In the genomic region with DNA sequence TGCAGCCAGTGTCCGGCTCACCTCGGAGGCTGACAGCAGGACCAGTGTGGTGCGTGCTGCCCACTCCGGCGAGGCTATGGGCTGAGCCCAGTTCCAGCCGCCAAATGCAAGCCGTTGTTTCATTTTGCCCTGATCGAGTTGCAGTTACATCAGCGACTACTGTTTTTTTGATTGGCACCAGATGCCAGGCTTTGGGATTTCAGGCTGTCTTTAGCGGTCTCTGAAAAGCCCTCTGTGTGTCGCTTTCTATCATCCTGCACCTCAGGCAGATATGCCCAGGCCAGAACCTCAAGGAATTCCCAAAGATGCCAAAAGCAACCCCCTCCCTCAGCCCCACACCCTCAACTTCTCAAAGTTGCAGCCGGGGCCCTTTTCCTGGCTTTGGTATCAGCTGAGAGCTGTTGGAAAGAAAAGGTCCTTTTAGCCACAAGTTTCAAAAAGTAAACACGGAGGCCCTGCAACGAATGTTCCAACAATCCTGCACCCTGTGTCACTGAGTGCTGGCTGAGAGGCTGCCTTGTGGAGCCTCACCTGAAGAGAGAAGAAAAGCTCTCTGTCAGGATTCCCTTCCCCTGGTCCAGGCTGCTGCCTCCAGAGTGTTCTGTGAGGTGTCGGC, we compare ENCODE assay signal across 14 cellular contexts. TPM values are rescaled to one million over a fixed set of nuclear protein-coding genes. Genes with fewer than 3 reads are reported as not detected.
A peak's percentile ranks its signal among the peaks of the same experiment; 100 is the strongest.
DNase-seq lines count a peak whose midpoint lies in the region; ATAC-seq, FAIRE-seq and TF ChIP-seq lines count a peak whose summit lies in the region.
"Had no signal": no experiment of that assay in that cellular context is flagged by ENCODE, and none has a peak within 500 bp of the region (broad histone marks: within the 10 kb centered on the region; RNA-seq: fewer than 3 reads in every experiment).

No MANE protein-coding gene starts in this region.

- DNase-seq in HepG2 (ENCODE audit: low spot score) (peak; percentile 81), right lobe of liver (no peak), epidermal melanocyte (ENCODE audit: insufficient read length, low spot score) (peak; percentile 87), neural crest cell (ENCODE audit: low read depth, low spot score) (no peak), aorta (peak; percentile 71 to 82), colonic mucosa (no peak), HuH-7.5 (ENCODE audit: low spot score) (no peak)
- DNase-seq: activated CD4-positive, alpha-beta T cell treated with anti-CD3 and anti-CD28 coated beads, Interleukin-2, amount 10 ng/mL, durations not matched to agents 7 days and 5 days; activated naive CD8-positive, alpha-beta T cell treated with anti-CD3 and anti-CD28 coated beads, Interleukin-2, amount 10 ng/mL, durations not matched to agents 7 days and 5 days; stimulated activated CD4-positive, alpha-beta T cell treated with anti-CD3 and anti-CD28 coated beads, Interleukin-4, amount 100 ng/mL, for 1 hour had no signal

- H3K4me1 ChIP-seq in HepG2 (ENCODE audit: insufficient read depth, low read length): peaks cover 72% of the 10 kb centered on the region
- H3K4me1 ChIP-seq in right lobe of liver: peaks cover 0 to 10% (median 2%) of the 10 kb centered on the region in 4 donors
- peaks cover 0 to 2% of the 10 kb centered on the region in 2 donors for H3K4me1 ChIP-seq in aorta (ENCODE audit: control insufficient read depth in 1 of 2, insufficient read depth in 2 of 2, low read length in 2 of 2)
- H3K4me1 ChIP-seq in colonic mucosa: no peaks in the 10 kb centered on the region

- H3K9me3 ChIP-seq in HepG2 (ENCODE audit: low read length): no peaks in the 10 kb centered on the region
- no peaks in the 10 kb centered on the region for H3K9me3 ChIP-seq in right lobe of liver
- no peaks in the 10 kb centered on the region for H3K9me3 ChIP-seq in aorta (ENCODE audit: control insufficient read depth, low read length)
- no peaks in the 10 kb centered on the region for H3K9me3 ChIP-seq in colonic mucosa

- ATAC-seq in HepG2 (peak; percentile 75), right lobe of liver (no peak), aorta (ENCODE audit: low FRiP score) (peak; percentile 85), GM21576 (IDR thresholded peaks at IDR 0.05; ENCODE audit: unreplicated experiment) (no peak)

- H3K36me3 ChIP-seq in HepG2 (replicated peaks in 1 of 2; ENCODE audit: control insufficient read depth in 1 of 2, insufficient read depth in 2 of 2, low read length in 2 of 2): 0 out of 5 replicates have a peak, but pooled peaks cover 2 to 3% of the 10 kb centered on the region in 2 experiments
- peaks cover 0 to 4% (median 0%) of the 10 kb centered on the region in 4 donors for H3K36me3 ChIP-seq in right lobe of liver
- no peaks in the 10 kb centered on the region for H3K36me3 ChIP-seq in aorta (ENCODE audit: control insufficient read depth in 1 of 2, insufficient read depth in 2 of 2, low read length in 1 of 2)
- H3K36me3 ChIP-seq in colonic mucosa: no peaks in the 10 kb centered on the region

- TF ChIP-seq RAD21 in HepG2 (CRISPR knock-in tag; IDR thresholded peaks at IDR 0.05): peak; percentile 17; the same call in 1 of the 2 replicates

- TF ChIP-seq CTCF in HepG2 (CRISPR knock-in tag; IDR thresholded peaks at IDR 0.05) (peak; percentile 35), right lobe of liver (IDR thresholded peaks at IDR 0.05) (no peak), neural crest cell (conservative IDR thresholded peaks at IDR 0.05) (no peak), colonic mucosa (IDR thresholded peaks at IDR 0.05) (no peak)

- TF ChIP-seq EP300 in HepG2 (IDR thresholded peaks at IDR 0.05; ENCODE audit: low read depth in 2 of 2, low read length in 2 of 2) (peak in 1 of 2 experiments; percentile 68; a peak in 1 of 4 replicates), HepG2 (CRISPR knock-in tag; IDR thresholded peaks at IDR 0.05; ENCODE audit: borderline replicate concordance) (no peak)

- peak overlapping the region; percentile 60 for H3K9ac ChIP-seq in HepG2 (ENCODE audit: insufficient read depth, low read depth, low read length)
- no peak overlapping the region for H3K9ac ChIP-seq in colonic mucosa (ENCODE audit: low read depth in 2 of 2, low read length in 2 of 2)
- H3K9ac ChIP-seq: BLaER1 treated with 17β-estradiol and CSF1 and Interleukin-3, amounts not matched to agents 10 nM and 100 nM had no signal

- no peaks in the 10 kb centered on the region for H3K27me3 ChIP-seq in HepG2 (ENCODE audit: control insufficient read depth in 1 of 2, insufficient read depth in 2 of 2, low read length in 2 of 2)
- H3K27me3 ChIP-seq in right lobe of liver: no peaks in the 10 kb centered on the region
- no peaks in the 10 kb centered on the region for H3K27me3 ChIP-seq in aorta (ENCODE audit: control insufficient read depth in 1 of 2, insufficient read depth in 2 of 2, low read length in 1 of 2)
- no peaks in the 10 kb centered on the region for H3K27me3 ChIP-seq in colonic mucosa
- H3K27me3 ChIP-seq: BLaER1 treated with 17β-estradiol and CSF1 and Interleukin-3, amounts not matched to agents 10 nM and 100 nM had no signal

- POLR2A ChIA-PET in HepG2 (lab: Yijun Ruan, JAX): interaction anchor here (1.0 to 3.7 kb wide), 5 partner anchors 10 to 66 kb away, joined by 3 to 23 read pairs (median 14); a partner anchor contains a TSS

- TF ChIP-seq POLR2A in HepG2 (IDR thresholded peaks at IDR 0.05; ENCODE audit: insufficient read depth in 1 of 2, low read depth in 2 of 2, low read length in 2 of 2) (peak in 1 of 2 experiments; percentile 27; a peak in 1 of 4 replicates), right lobe of liver (IDR thresholded peaks at IDR 0.05) (no peak)

- no peaks in the 10 kb centered on the region for H3K27me3 Mint-ChIP-seq in neural crest cell (ENCODE audit: low read depth)
- H3K27me3 Mint-ChIP-seq: activated CD4-positive, alpha-beta T cell treated with anti-CD3 and anti-CD28 coated beads, Interleukin-2, amount 10 ng/mL, durations not matched to agents 7 days and 5 days; activated naive CD8-positive, alpha-beta T cell treated with anti-CD3 and anti-CD28 coated beads, Interleukin-2, amount 10 ng/mL, durations not matched to agents 7 days and 5 days had no signal

- H3K4me2 ChIP-seq in HepG2 (ENCODE audit: low read depth, low read length): peak overlapping the region; percentile 82
- H3K4me2 ChIP-seq: BLaER1 treated with 17β-estradiol and CSF1 and Interleukin-3, amounts not matched to agents 10 nM and 100 nM had no signal

- intact Hi-C loops in HepG2 (cut with micrococcal nuclease; ENCODE audit: unreplicated experiment): loop anchor here (5.0 kb wide), 1 partner anchor 36 kb away; no protein-coding TSS in a partner anchor
- intact Hi-C loops in right lobe of liver (cut with DNase I): no loop called here
- intact Hi-C loops in aorta (cut with DNase I): no loop called here
- intact Hi-C loops in colonic mucosa (cut with DNase I): no loop called here

- H3K36me3 Mint-ChIP-seq in neural crest cell (ENCODE audit: low read depth): peaks cover 6% of the 10 kb centered on the region

- peak overlapping the region; percentile 82 for H3K27ac ChIP-seq in HepG2 (ENCODE audit: extremely low read length, insufficient read depth, low read length)
- no peak overlapping the region for H3K27ac ChIP-seq in right lobe of liver
- peak overlapping the region; percentile 76 to 95 for H3K27ac ChIP-seq in aorta (ENCODE audit: low read depth in 1 of 2, low read length in 2 of 2)
- H3K27ac ChIP-seq in colonic mucosa: no peak overlapping the region
- H3K27ac ChIP-seq: BLaER1 treated with 17β-estradiol and CSF1 and Interleukin-3, amounts not matched to agents 10 nM and 100 nM; SK-N-MC had no signal

- no TSS peak for BruUV-seq in HepG2 (replicated peaks; lab: Mats Ljungman, UMichigan)

- H3K9me3 Mint-ChIP-seq in neural crest cell: no peaks in the 10 kb centered on the region
- H3K9me3 Mint-ChIP-seq: activated CD4-positive, alpha-beta T cell treated with anti-CD3 and anti-CD28 coated beads, Interleukin-2, amount 10 ng/mL, durations not matched to agents 7 days and 5 days; activated naive CD8-positive, alpha-beta T cell treated with anti-CD3 and anti-CD28 coated beads, Interleukin-2, amount 10 ng/mL, durations not matched to agents 7 days and 5 days had no signal

- H3K27ac Mint-ChIP-seq in neural crest cell (ENCODE audit: unreplicated experiment): peak overlapping the region; percentile 71
- H3K27ac Mint-ChIP-seq: activated CD4-positive, alpha-beta T cell treated with anti-CD3 and anti-CD28 coated beads, Interleukin-2, amount 10 ng/mL, durations not matched to agents 7 days and 5 days; activated naive CD8-positive, alpha-beta T cell treated with anti-CD3 and anti-CD28 coated beads, Interleukin-2, amount 10 ng/mL, durations not matched to agents 7 days and 5 days had no signal

- H3K4me1 Mint-ChIP-seq in neural crest cell: peaks cover 24% of the 10 kb centered on the region

- H2AFZ ChIP-seq in HepG2 (ENCODE audit: low read length): no peak overlapping the region

- peak; percentile 87 for FAIRE-seq in HepG2 (lab: Jason Lieb, UNC)
- FAIRE-seq: urothelium cell line had no signal

- WGBS in HepG2 (ENCODE audit: low lambda C conversion rate): 56% methylated on average over 15 of the region's 15 CpGs
- 93% methylated on average over 3 of the region's 15 CpGs for WGBS in right lobe of liver (ENCODE audit: insufficient coverage, low coverage, low lambda C conversion rate, missing lambda C conversion rate)
- 5 to 6% methylated on average over 15 of the region's 15 CpGs for WGBS in aorta, 2 donors

- H3K4me3 ChIP-seq in HepG2 (replicated peaks in 1 of 3; ENCODE audit: insufficient read depth in 1 of 3, low read depth in 2 of 3, low read length in 3 of 3): peak overlapping the region in 1 of 3 experiments; percentile 47; a peak in 2 of 6 replicates
- no peak overlapping the region for H3K4me3 ChIP-seq in right lobe of liver
- peak overlapping the region in 1 of 2 donors; percentile 28 for H3K4me3 ChIP-seq in aorta (ENCODE audit: low read length in 2 of 2)
- H3K4me3 ChIP-seq in colonic mucosa: no peak overlapping the region
- H3K4me3 ChIP-seq: BLaER1 treated with 17β-estradiol and CSF1 and Interleukin-3, amounts not matched to agents 10 nM and 100 nM; SK-N-MC had no signal

- in situ Hi-C loops in HepG2 (cut with HindIII; ENCODE audit: extremely low pct_ligation_motif_present, low pct_unique_long_range_greater_than_20kb): no loop called here

- no peak overlapping the region for H3K4me3 Mint-ChIP-seq in neural crest cell
- H3K4me3 Mint-ChIP-seq: activated CD4-positive, alpha-beta T cell treated with anti-CD3 and anti-CD28 coated beads, Interleukin-2, amount 10 ng/mL, durations not matched to agents 7 days and 5 days; activated naive CD8-positive, alpha-beta T cell treated with anti-CD3 and anti-CD28 coated beads, Interleukin-2, amount 10 ng/mL, durations not matched to agents 7 days and 5 days had no signal

- no peaks in the 10 kb centered on the region for H3K79me2 ChIP-seq in HepG2 (ENCODE audit: insufficient read depth, low read length)

- CTCF ChIA-PET in HepG2 (lab: Yijun Ruan, JAX; ENCODE audit: low intra/inter-chr PET ratio, low total read pairs): no interaction called here

- no peaks in the 10 kb centered on the region for H4K20me1 ChIP-seq in HepG2 (ENCODE audit: insufficient read depth, low read length)

RNA-seq across cellular contexts. Expression of a gene that starts 58.9 kb away (rescaled TPM):
- total RNA-seq in HepG2 (2016; rRNA removed; fragmentation: Illumina TruSeq; extraction: Trizol): 28.2 and 31.9 TPM in 2 replicates
- total RNA-seq in HepG2 (2016; cell fraction: cytosol; rRNA removed; fragmentation: Illumina TruSeq; extraction: Trizol; ENCODE audit: low read depth): 18.6 and 20.3 TPM in 2 replicates
- total RNA-seq in HepG2 (2016; cell fraction: insoluble cytoplasmic fraction; rRNA removed; fragmentation: Illumina TruSeq; extraction: Trizol): 25.4 and 28.2 TPM in 2 replicates
- total RNA-seq in HepG2 (2016; cell fraction: membrane; rRNA removed; fragmentation: Illumina TruSeq; extraction: Trizol): 17.7 and 18.1 TPM in 2 replicates
- total RNA-seq in HepG2 (2016; cell fraction: nucleus; rRNA removed; fragmentation: Illumina TruSeq; extraction: Trizol): 36.0 and 41.1 TPM in 2 replicates
- polyA plus RNA-seq in HepG2 (2011; rRNA removed): 11.4 and 13.6 TPM in 2 replicates
- 7.5 and 8.1 TPM in 2 replicates for polyA plus RNA-seq in HepG2 (2011; cell fraction: cytosol; rRNA removed)
- polyA plus RNA-seq in HepG2 (2011; cell fraction: nucleus; rRNA removed): 45.3 and 46.4 TPM in 2 replicates
- polyA plus RNA-seq in HepG2 (2012): 25.4 and 26.4 TPM in 2 replicates
- polyA plus RNA-seq in HepG2 (2016; cell fraction: cytosol; fragmentation: Illumina TruSeq; extraction: Trizol; ENCODE audit: low read depth): 3.6 and 3.7 TPM in 2 replicates
- 23.4 and 32.9 TPM in 2 replicates for polyA plus RNA-seq in HepG2 (2016; cell fraction: insoluble cytoplasmic fraction; fragmentation: Illumina TruSeq; extraction: Trizol; ENCODE audit: low read depth)
- polyA plus RNA-seq in HepG2 (2016; cell fraction: membrane; fragmentation: Illumina TruSeq; extraction: Trizol; ENCODE audit: low read depth): 9.8 and 10.7 TPM in 2 replicates
- 61.5 and 63.2 TPM in 2 replicates for polyA plus RNA-seq in HepG2 (2016; cell fraction: nucleus; fragmentation: Illumina TruSeq; extraction: Trizol; ENCODE audit: insufficient read depth, low read depth)
- polyA minus RNA-seq in HepG2 (2011; rRNA and poly(A)+ RNA removed; ENCODE audit: low replicate concordance): 17.8 and 29.5 TPM in 2 replicates
- 12.8 and 16.9 TPM in 2 replicates for polyA minus RNA-seq in HepG2 (2011; cell fraction: cytosol; rRNA and poly(A)+ RNA removed)
- polyA minus RNA-seq in HepG2 (2011; cell fraction: nucleus; rRNA and poly(A)+ RNA removed): 37.2 and 39.9 TPM in 2 replicates
- total RNA-seq in right lobe of liver: 10 to 100 TPM; 18.1 to 24.6 (median 22.4) TPM
- 48.7 and 55.1 TPM in 2 replicates for total RNA-seq in neural crest cell
- total RNA-seq in aorta: 100 to 1,000 TPM; 135 to 144 TPM
- 100 to 1,000 TPM in 1 of 2 donors, 10 to 100 TPM in 1; 59.0 to 141 TPM for polyA plus RNA-seq in aorta
- 100 to 1,000 TPM in 1 of 2 donors, 10 to 100 TPM in 1; 73.2 to 102 TPM for total RNA-seq in colonic mucosa

Comparison
In these comparisons a context has a peak if more than half of its experiments do, and no peak if none do; other contexts are left out.
1. ATAC-seq: peak in HepG2 (single experiment) and aorta (single experiment); none in right lobe of liver (0 of 4) and GM21576 (single experiment).
2. DNase-seq: peak in HepG2 (single experiment), epidermal melanocyte (single experiment) and aorta (2 of 2); none in right lobe of liver (0 of 3), neural crest cell (single experiment), colonic mucosa (single experiment) and HuH-7.5 (single experiment).
3. H3K27ac ChIP-seq: peak in HepG2 (single experiment) and aorta (2 of 2); none in right lobe of liver (0 of 3) and colonic mucosa (single experiment).